In genomic region chr5:81005708-81006107, GRCh38 we compare ENCODE assay signal across 11 cellular contexts.
"Had no signal": no experiment of that assay in that cellular context is flagged by ENCODE, and none has a peak within 500 bp of the region (broad histone marks: within the 10 kb centered on the region; RNA-seq: fewer than 3 reads in every experiment).

No MANE protein-coding gene starts in this region.

- H3K4me1 ChIP-seq: tibial artery had no signal

- H3K4me3 Mint-ChIP-seq: neural crest cell had no signal

- H3K36me3 ChIP-seq: cardiac muscle cell, tibial artery had no signal

- H3K9me3 ChIP-seq: tibial artery had no signal

- H3K27ac ChIP-seq: cardiac muscle cell, SK-N-MC, tibial artery had no signal

- H3K27me3 ChIP-seq: cardiac muscle cell, tibial artery had no signal

- DNase-seq: activated CD4-positive, CD25-positive, alpha-beta regulatory T cell treated with anti-CD3 and anti-CD28 coated beads, Interleukin-2, amount 50 U/mL, for 72 hours; foreskin melanocyte; kidney; left ventricle myocardium superior; mesendoderm; stimulated activated CD4-positive, alpha-beta T cell treated with anti-CD3 and anti-CD28 coated beads, Interleukin-15, amount 100 ng/mL, for 24 hours; tibial artery had no signal

- FAIRE-seq: colon, kidney had no signal

- H3K4me1 Mint-ChIP-seq: neural crest cell had no signal

- ATAC-seq: left ventricle myocardium superior had no signal

- H3K4me3 ChIP-seq: cardiac muscle cell, SK-N-MC, tibial artery had no signal
